In the genomic region with DNA sequence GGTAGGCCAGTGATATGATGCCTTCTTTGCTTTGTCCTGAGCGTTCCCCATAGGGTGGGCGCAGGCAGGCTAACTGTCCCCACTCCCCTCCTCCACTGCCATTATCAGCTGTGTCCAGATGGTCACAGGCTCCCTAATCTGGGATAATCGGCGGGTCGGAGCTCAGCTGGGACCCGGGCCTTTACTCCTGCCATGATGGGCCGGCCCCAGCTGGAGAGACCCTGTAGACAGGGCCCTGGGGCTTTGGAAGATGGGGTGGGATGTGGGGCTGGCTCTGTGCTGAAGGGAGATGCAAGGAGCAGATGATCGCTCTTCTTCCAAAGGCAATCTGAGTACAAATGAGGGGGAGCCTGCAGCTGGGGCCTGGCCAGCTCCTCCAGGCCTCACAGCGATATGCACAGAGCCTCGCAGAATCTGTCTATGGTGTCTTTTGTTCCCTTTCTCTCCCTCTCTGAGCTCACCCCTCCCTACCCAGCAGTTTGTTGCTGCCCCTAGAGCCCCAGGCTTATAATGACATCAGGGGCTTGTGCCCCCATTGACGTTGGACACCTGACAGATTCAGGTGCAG, we compare ENCODE assay signal across 16 cellular contexts. TPM values are rescaled to one million over a fixed set of nuclear protein-coding genes. Genes with fewer than 3 reads are reported as not detected.
DNase-seq lines count a peak whose midpoint lies in the region; ATAC-seq, FAIRE-seq and TF ChIP-seq lines count a peak whose summit lies in the region.
"Had no signal": no experiment of that assay in that cellular context is flagged by ENCODE, and none has a peak within 500 bp of the region (broad histone marks: within the 10 kb centered on the region; RNA-seq: fewer than 3 reads in every experiment).

No MANE protein-coding gene starts in this region.

- H3K9me3 ChIP-seq in astrocyte (ENCODE audit: insufficient read depth, low read depth, low read length) (no peaks in the 10 kb centered on the region), lower lobe of right lung (no peaks in the 10 kb centered on the region), BE2C (no peaks in the 10 kb centered on the region)
- H3K9me3 ChIP-seq: adrenal gland had no signal

- TF ChIP-seq CTCF in astrocyte (IDR thresholded peaks at IDR 0.05; ENCODE audit: insufficient read depth, low read depth, low read length), result no peak
- no peak for TF ChIP-seq CTCF in lower lobe of right lung (IDR thresholded peaks at IDR 0.05)
- no peak for TF ChIP-seq CTCF in BE2C (IDR thresholded peaks at IDR 0.05; ENCODE audit: low read depth, low read length)

- H3K4me2 ChIP-seq in astrocyte (ENCODE audit: low read length), result no peak overlapping the region

- no peaks in the 10 kb centered on the region for H3K9me3 Mint-ChIP-seq in astrocyte (ENCODE audit: unreplicated experiment)
- H3K9me3 Mint-ChIP-seq: activated T-cell treated with anti-CD3 and anti-CD28 coated beads, Interleukin-2, amount 50 U/mL, for 72 hours had no signal

- no peak overlapping the region for H3K4me3 Mint-ChIP-seq in astrocyte (ENCODE audit: unreplicated experiment)
- H3K4me3 Mint-ChIP-seq: activated T-cell treated with anti-CD3 and anti-CD28 coated beads, Interleukin-2, amount 50 U/mL, for 72 hours had no signal

- no peaks in the 10 kb centered on the region for H3K27me3 ChIP-seq in astrocyte (ENCODE audit: insufficient read depth, low read length)
- no peaks in the 10 kb centered on the region for H3K27me3 ChIP-seq in lower lobe of right lung (ENCODE audit: low read depth)
- H3K27me3 ChIP-seq in BE2C, result no peaks in the 10 kb centered on the region
- H3K27me3 ChIP-seq: adrenal gland had no signal

- FAIRE-seq in astrocyte (lab: Jason Lieb, UNC), result no peak
- FAIRE-seq: islet of Langerhans, RCC 7860 had no signal

- H3K4me1 ChIP-seq in astrocyte (ENCODE audit: insufficient read depth, low read length) (peaks cover 16% of the 10 kb centered on the region), lower lobe of right lung (peaks cover 30% of the 10 kb centered on the region), BE2C (no peaks in the 10 kb centered on the region; the same call in 1 of the 2 replicates)
- H3K4me1 ChIP-seq: adrenal gland had no signal

- no peak for ATAC-seq in lower lobe of right lung

- no peaks in the 10 kb centered on the region for H4K20me1 ChIP-seq in astrocyte (ENCODE audit: insufficient read depth, low read length)

- intact Hi-C loops in lower lobe of right lung (cut with DNase I), result no loop called here

- no peak overlapping the region for H3K9ac ChIP-seq in astrocyte (ENCODE audit: low read length)

- H3K27ac ChIP-seq in astrocyte (ENCODE audit: low read depth, low read length) (no peak overlapping the region), lower lobe of right lung (peak overlapping the region; percentile 80), temporal lobe (ENCODE audit: low read depth, low read length) (peak overlapping the region; percentile 95)

- DNase-seq in NCI-H82 treated with DMSO at 0.1 percent for 48 hours (lab: John Stamatoyannopoulos, UW; ENCODE audit: unreplicated experiment) (peak; percentile 75), astrocyte (ENCODE audit: low read depth) (no peak), lower lobe of right lung (no peak), BE2C (no peak), GOT3 (lab: John Stamatoyannopoulos, UW) (no peak), NCI-H146 treated with DMSO at 0.1 percent for 48 hours (lab: John Stamatoyannopoulos, UW; ENCODE audit: unreplicated experiment) (no peak)
- DNase-seq: activated CD4-positive, alpha-beta T cell treated with anti-CD3 and anti-CD28 coated beads for 4 hours; activated T-cell treated with anti-CD3 and anti-CD28 coated beads, Interleukin-2, amount 50 U/mL, for 72 hours; adrenal gland; COR-L47; foreskin melanocyte; MV-4-11; stimulated activated CD4-positive, alpha-beta T cell treated with anti-CD3 and anti-CD28 coated beads, Interleukin-2, amount 100 ng/mL, for 48 hours had no signal

- no peaks in the 10 kb centered on the region for H3K36me3 ChIP-seq in astrocyte (ENCODE audit: insufficient read depth, low read length)
- peaks cover 9% of the 10 kb centered on the region for H3K36me3 ChIP-seq in lower lobe of right lung
- peaks cover 15% of the 10 kb centered on the region for H3K36me3 ChIP-seq in BE2C
- H3K36me3 ChIP-seq: adrenal gland had no signal

- H3K36me3 Mint-ChIP-seq in astrocyte (ENCODE audit: low read depth, unreplicated experiment), result peaks cover 7% of the 10 kb centered on the region

- H3K4me3 ChIP-seq in astrocyte (ENCODE audit: insufficient read depth, low read depth, low read length) (no peak overlapping the region), lower lobe of right lung (no peak overlapping the region), BE2C (ENCODE audit: low read depth, low read length) (no peak overlapping the region)
- H3K4me3 ChIP-seq: adrenal gland had no signal

- H3K4me1 Mint-ChIP-seq in astrocyte (ENCODE audit: low read depth, unreplicated experiment), result peaks cover 15% of the 10 kb centered on the region

- peak overlapping the region; percentile 12 for H3K27ac Mint-ChIP-seq in astrocyte (ENCODE audit: unreplicated experiment)

- H3K79me2 ChIP-seq in astrocyte (ENCODE audit: insufficient read depth, low read length), result peaks cover 10% of the 10 kb centered on the region

- no peaks in the 10 kb centered on the region for H3K27me3 Mint-ChIP-seq in astrocyte (ENCODE audit: low read depth, unreplicated experiment)

- H2AFZ ChIP-seq in astrocyte (ENCODE audit: low read depth, low read length), result no peak overlapping the region

RNA-seq across cellular contexts. Expression of gene KLHL35, which starts 11.9 kb away (rescaled TPM):
- total RNA-seq in astrocyte (0.77 and 0.87 TPM in 2 replicates), lower lobe of right lung (2.6 TPM), temporal lobe (16.0 TPM)
- polyA plus RNA-seq in BE2C (2012; ENCODE audit: insufficient read depth, insufficient read length, low read depth), result 1.9 TPM

RNA-seq across cellular contexts. Expression of gene RPS3, which starts 21.8 kb away (rescaled TPM):
- 1,706 and 1,898 TPM in 2 replicates for total RNA-seq in astrocyte
- total RNA-seq in lower lobe of right lung, result 1,761 TPM
- 533 TPM for total RNA-seq in temporal lobe
- polyA plus RNA-seq in BE2C (2012; ENCODE audit: insufficient read depth, insufficient read length, low read depth), result 2,133 TPM
